ENCODE assay signal across 12 cellular contexts in genomic region chr9:95880011-95880690, GRCh38. TPM values are rescaled to one million over a fixed set of nuclear protein-coding genes. Genes with fewer than 3 reads are reported as not detected.
A peak's percentile ranks its signal among the peaks of the same experiment; 100 is the strongest.
DNase-seq lines count a peak whose midpoint lies in the region; ATAC-seq and TF ChIP-seq lines count a peak whose summit lies in the region.
"Had no signal": no experiment of that assay in that cellular context is flagged by ENCODE, and none has a peak within 500 bp of the region (broad histone marks: within the 10 kb centered on the region; RNA-seq: fewer than 3 reads in every experiment).

No MANE protein-coding gene starts in this region.

- ATAC-seq in PC-3, result peak; percentile 12
- ATAC-seq: activated T-cell treated with anti-CD3 and anti-CD28 coated beads, Interleukin-2, amount 50 U/mL, for 4 hours had no signal

- H3F3A ChIP-seq in PC-3 (ENCODE audit: low read length, unreplicated experiment), result no peaks in the 10 kb centered on the region

- H3K27me3 ChIP-seq in PC-3 (ENCODE audit: low read length), result no peaks in the 10 kb centered on the region

- peaks cover 2% of the 10 kb centered on the region for H3K4me1 Mint-ChIP-seq in progenitor cell of endocrine pancreas (ENCODE audit: low read depth)

- H3K9me3 Mint-ChIP-seq in progenitor cell of endocrine pancreas (ENCODE audit: low read depth), result no peaks in the 10 kb centered on the region
- H3K9me3 Mint-ChIP-seq: activated T-cell treated with anti-CD3 and anti-CD28 coated beads, Interleukin-2, amount 50 U/mL, for 4 hours had no signal

- intact Hi-C loops in PC-3 (cut with micrococcal nuclease), result no loop called here

- peak overlapping the region; percentile 12 for H3K9ac ChIP-seq in PC-3 (ENCODE audit: low read length)

- peaks cover 38% of the 10 kb centered on the region for H3K79me2 ChIP-seq in PC-3 (ENCODE audit: low read length)

- H4K20me1 ChIP-seq in PC-3 (ENCODE audit: low read length), result 0 out of 2 replicates have a peak, but pooled peaks cover 10% of the 10 kb centered on the region

- H3K27ac Mint-ChIP-seq in progenitor cell of endocrine pancreas, result peak overlapping the region; percentile 3

- no peak for TF ChIP-seq CTCF in PC-3 (conservative IDR thresholded peaks at IDR 0.05; ENCODE audit: low read depth, low read length)
- TF ChIP-seq CTCF in progenitor cell of endocrine pancreas (IDR thresholded peaks at IDR 0.05; ENCODE audit: unreplicated experiment), result no peak

- no peak overlapping the region for H3K4me3 ChIP-seq in PC-3 (ENCODE audit: low read length)
- H3K4me3 ChIP-seq: skin epidermis had no signal

- POLR2A ChIA-PET in PC-3 (lab: Charles Lee; ENCODE audit: unreplicated experiment), result interaction anchor here (0.7 kb wide), 1 partner anchor 37 kb away, joined by 3 read pairs; no protein-coding TSS in a partner anchor

- H3K9me3 ChIP-seq in PC-3 (ENCODE audit: low read length), result no peaks in the 10 kb centered on the region

- peak overlapping the region; percentile 55 for H3K4me2 ChIP-seq in PC-3 (ENCODE audit: low read length)

- DNase-seq in Daoy (ENCODE audit: low read depth) (peak; percentile 31), PC-3 (peak; percentile 62), dedifferentiated amniotic fluid mesenchymal stem cell (ENCODE audit: extremely low spot score) (peak; percentile 88), progenitor cell of endocrine pancreas (ENCODE audit: low spot score, unreplicated experiment) (no peak), DMS153 (lab: John Stamatoyannopoulos, UW) (no peak), iPS-NIHi7 (ENCODE audit: extremely low spot score) (no peak), Kasumi-1 (lab: John Stamatoyannopoulos, UW) (no peak), NCI-H187 treated with DMSO at 0.1 percent for 48 hours (lab: John Stamatoyannopoulos, UW) (no peak)
- DNase-seq: activated T-cell treated with anti-CD3 and anti-CD28 coated beads, Interleukin-2, amount 50 U/mL, for 4 hours; DMS 273 treated with DMSO at 0.1 percent for 48 hours; NCI-H2029 treated with DMSO at 0.1 percent for 48 hours had no signal

- no TSS peak for BruUV-seq in PC-3 (replicated peaks; lab: Mats Ljungman, UMichigan)

- peaks cover 13% of the 10 kb centered on the region for H3K4me1 ChIP-seq in PC-3 (ENCODE audit: insufficient read depth, low read length)

- H3K27me3 Mint-ChIP-seq in progenitor cell of endocrine pancreas, result no peaks in the 10 kb centered on the region

- peaks cover 7% of the 10 kb centered on the region for H3K36me3 Mint-ChIP-seq in progenitor cell of endocrine pancreas (ENCODE audit: insufficient read depth)

- H3K9me2 ChIP-seq in PC-3 (replicated peaks; ENCODE audit: low read length), result no peaks in the 10 kb centered on the region

- CTCF ChIA-PET in PC-3 (lab: Charles Lee), result interaction anchor here (1.0 kb wide), 1 partner anchor 144 kb away, joined by 3 read pairs; no protein-coding TSS in a partner anchor

- peak overlapping the region; percentile 62 for H3K27ac ChIP-seq in PC-3 (ENCODE audit: low read length)
- H3K27ac ChIP-seq: skin epidermis had no signal

- H3K4me3 Mint-ChIP-seq in progenitor cell of endocrine pancreas (ENCODE audit: low read depth), result no peak overlapping the region
- H3K4me3 Mint-ChIP-seq: activated T-cell treated with anti-CD3 and anti-CD28 coated beads, Interleukin-2, amount 50 U/mL, for 4 hours had no signal

- H3K36me3 ChIP-seq in PC-3 (ENCODE audit: low read depth, low read length), result peaks cover 12% of the 10 kb centered on the region

- no peak overlapping the region for H2AFZ ChIP-seq in PC-3 (ENCODE audit: low read length)

RNA-seq across cellular contexts. Expression of gene ERCC6L2, which starts 4.7 kb away (rescaled TPM):
- total RNA-seq in Daoy (2014; rRNA removed; shearing (Covaris generic)), result 43.0 and 51.1 TPM in 2 replicates
- 18.8 and 32.7 TPM in 2 replicates for total RNA-seq in PC-3 (2014; rRNA removed)
- total RNA-seq in progenitor cell of endocrine pancreas, result 49.5 and 52.9 TPM in 2 replicates

Comparison
In these comparisons a context has a peak if more than half of its experiments do, and no peak if none do; other contexts are left out.
1. DNase-seq: peak in Daoy (single experiment), PC-3 (single experiment) and dedifferentiated amniotic fluid mesenchymal stem cell (single experiment); none in progenitor cell of endocrine pancreas (single experiment), DMS153 (single experiment), iPS-NIHi7 (single experiment), Kasumi-1 (0 of 2) and NCI-H187 treated with DMSO at 0.1 percent for 48 hours (single experiment).